8 cellular contexts compared by ENCODE assay signal in the genomic region with DNA sequence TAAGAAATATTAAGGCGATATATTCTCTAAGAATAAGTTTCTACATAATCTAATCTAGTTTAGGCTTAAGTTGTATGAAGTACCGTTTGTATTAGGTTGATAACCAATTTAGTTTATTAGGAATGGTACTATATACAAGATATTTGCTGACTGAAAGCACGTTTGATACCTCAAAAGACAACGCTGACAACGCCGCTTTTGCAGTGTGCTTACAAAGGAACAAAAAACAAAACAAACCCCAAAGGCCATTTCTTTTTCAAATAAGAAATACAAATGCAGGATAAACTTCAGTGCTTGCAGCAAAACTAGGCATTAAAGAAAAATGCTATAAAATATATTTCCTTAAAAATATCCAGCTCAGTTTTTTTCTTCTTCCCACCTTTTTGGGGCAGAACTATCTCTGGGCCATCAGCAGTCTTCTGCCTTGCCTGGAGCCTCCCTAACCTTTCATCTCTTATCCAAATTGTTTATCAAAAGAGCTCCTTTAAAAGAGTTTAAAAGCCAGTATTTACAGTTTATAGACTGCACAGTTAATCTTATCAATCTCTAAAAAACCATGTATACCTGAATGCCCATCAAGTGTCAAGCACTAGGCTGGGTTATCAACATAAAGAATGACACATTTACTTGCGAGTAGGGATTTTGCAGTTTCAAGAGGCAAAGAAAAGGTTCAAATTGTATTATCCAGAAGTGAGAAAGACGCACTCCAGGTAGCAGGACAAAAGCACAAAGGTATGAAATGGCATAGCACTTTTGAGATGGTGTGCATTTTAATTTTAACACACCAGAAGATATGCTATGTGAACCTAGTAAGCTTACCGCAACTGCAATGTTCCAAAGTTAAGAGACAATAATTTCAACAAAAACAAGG. TPM values are rescaled to one million over a fixed set of nuclear protein-coding genes. Genes with fewer than 3 reads are reported as not detected.
A peak's percentile ranks its signal among the peaks of the same experiment; 100 is the strongest.
DNase-seq lines count a peak whose midpoint lies in the region; ATAC-seq and TF ChIP-seq lines count a peak whose summit lies in the region.

No MANE protein-coding gene starts in this region.

- peak overlapping the region; percentile 100 for H3K27ac ChIP-seq in VCaP
- peak overlapping the region; percentile 98 to 99 (median 98) for H3K27ac ChIP-seq in sigmoid colon

- no peaks in the 10 kb centered on the region for H3K9me3 ChIP-seq in sigmoid colon

- intact Hi-C loops in sigmoid colon (cut with DNase I): no loop called here

- no peak for DNase-seq in GM12864 (ENCODE audit: low read depth)
- DNase-seq in fibroblast of villous mesenchyme (ENCODE audit: low read depth): no peak
- no peak for DNase-seq in sigmoid colon
- no peak for DNase-seq in GOT3 (lab: John Stamatoyannopoulos, UW)
- no peak for DNase-seq in amygdala (lab: John Stamatoyannopoulos, UW)
- no peak for DNase-seq in NCI-H748 (lab: John Stamatoyannopoulos, UW; ENCODE audit: unreplicated experiment)

- H3K4me3 ChIP-seq in GM12864 (ENCODE audit: low read depth, low read length) (peak overlapping the region; percentile 98), fibroblast of villous mesenchyme (ENCODE audit: low read depth, low read length) (peak overlapping the region; percentile 98), sigmoid colon (peak overlapping the region; percentile 76 to 97 (median 86))

- TF ChIP-seq CTCF in GM12864 (IDR thresholded peaks at IDR 0.05; ENCODE audit: low read depth, low read length, missing control alignments): no peak
- no peak for TF ChIP-seq CTCF in VCaP (conservative IDR thresholded peaks at IDR 0.05)
- no peak for TF ChIP-seq CTCF in fibroblast of villous mesenchyme (IDR thresholded peaks at IDR 0.05; ENCODE audit: insufficient read depth, low read depth, low read length)
- TF ChIP-seq CTCF in sigmoid colon (IDR thresholded peaks at IDR 0.05): no peak

- TF ChIP-seq POLR2A in sigmoid colon (IDR thresholded peaks at IDR 0.05): no peak

- no peaks in the 10 kb centered on the region for H3K36me3 ChIP-seq in sigmoid colon

- TF ChIP-seq EP300 in sigmoid colon (IDR thresholded peaks at IDR 0.05): no peak

- ATAC-seq in GM19324 (IDR thresholded peaks at IDR 0.05; ENCODE audit: low FRiP score, unreplicated experiment): no peak

- H3K4me1 ChIP-seq in sigmoid colon: peaks cover 0 to 62% (median 55%) of the 10 kb centered on the region in 4 donors

- 4 to 28% methylated on average over 9 of the region's 9 CpGs for WGBS in sigmoid colon, 2 donors

- H3K27me3 ChIP-seq in sigmoid colon: no peaks in the 10 kb centered on the region

RNA-seq across cellular contexts. Expression of gene KMT2E, which starts 4.1 kb away (rescaled TPM):
- total RNA-seq in fibroblast of villous mesenchyme (110 and 112 TPM in 2 replicates), sigmoid colon (100 to 1,000 TPM in 3 of 4 donors, 10 to 100 TPM in 1; 84.7 to 109 (median 104) TPM)
- 10 to 100 TPM; 20.6 to 38.7 (median 26.4) TPM for polyA plus RNA-seq in sigmoid colon
